9 cellular contexts compared by ENCODE assay signal in the genomic region with DNA sequence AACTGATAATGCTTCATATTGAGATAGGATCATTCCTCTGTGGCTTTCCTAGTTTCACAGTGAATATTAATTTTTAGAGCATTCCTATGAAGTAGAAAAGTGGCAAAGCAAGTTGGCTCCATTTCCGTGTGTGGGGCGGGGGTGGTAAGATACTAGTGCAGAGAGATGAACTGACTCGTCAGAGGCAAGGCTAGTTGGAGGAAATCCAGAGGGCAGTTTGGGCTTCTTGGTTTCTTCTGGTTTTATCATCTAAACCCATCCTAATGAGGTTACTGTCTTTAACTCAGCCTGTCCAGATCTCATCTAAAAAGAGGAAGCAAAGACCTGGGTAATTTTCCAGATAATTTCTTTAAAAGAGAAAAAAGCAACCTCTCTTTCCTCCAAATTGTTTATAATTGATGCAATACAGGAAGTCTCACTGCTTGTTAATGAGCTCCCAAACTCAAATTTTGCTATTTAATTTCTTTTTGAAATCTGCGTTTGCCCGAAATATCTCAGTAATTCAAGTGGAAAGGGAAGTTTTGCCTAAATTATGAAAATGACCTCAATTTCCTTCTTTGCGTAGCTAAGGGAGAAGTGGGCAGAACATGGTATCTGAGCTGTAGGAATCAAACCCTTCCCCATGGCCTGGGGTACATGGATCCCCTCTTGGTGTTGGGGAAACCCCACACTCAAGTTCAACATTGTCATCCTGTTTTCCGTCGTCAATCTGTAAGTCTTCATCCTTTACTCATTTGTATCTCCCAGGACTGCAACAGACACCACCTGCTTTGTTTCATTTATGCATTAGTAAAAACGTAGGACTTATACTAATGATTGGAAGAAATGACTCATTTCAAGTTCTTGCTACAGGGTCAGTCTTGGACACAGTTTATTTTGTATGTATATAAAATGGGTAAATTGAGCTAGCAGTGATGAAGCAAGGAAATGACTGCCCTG.
DNase-seq lines count a peak whose midpoint lies in the region; ATAC-seq and TF ChIP-seq lines count a peak whose summit lies in the region.
"Had no signal": no experiment of that assay in that cellular context is flagged by ENCODE, and none has a peak within 500 bp of the region (broad histone marks: within the 10 kb centered on the region; RNA-seq: fewer than 3 reads in every experiment).

No MANE protein-coding gene starts in this region.

- H3K27ac Mint-ChIP-seq in activated CD8-positive, alpha-beta T cell treated with anti-CD3 and anti-CD28 coated beads, Interleukin-2, amount 10 ng/mL, durations not matched to agents 7 days and 5 days, result no peak overlapping the region

- ATAC-seq in GM19351 (IDR thresholded peaks at IDR 0.05; ENCODE audit: unreplicated experiment), result no peak
- no peak for ATAC-seq in activated CD8-positive, alpha-beta T cell treated with anti-CD3 and anti-CD28 coated beads, Interleukin-2, amount 10 ng/mL, durations not matched to agents 7 days and 5 days

- TF ChIP-seq POLR2A in NB4 (IDR thresholded peaks at IDR 0.05; ENCODE audit: extremely low read depth, insufficient read length), result no peak

- no peak for TF ChIP-seq CTCF in NB4 (IDR thresholded peaks at IDR 0.05; ENCODE audit: low read depth, low read length)
- TF ChIP-seq CTCF in mammary epithelial cell (conservative IDR thresholded peaks at IDR 0.05 in 1 of 2, IDR thresholded peaks at IDR 0.05 in 1 of 2; ENCODE audit: extremely low read depth in 1 of 2, insufficient read depth in 1 of 2, low read depth in 1 of 2, low read length in 2 of 2), result no peak
- no peak for TF ChIP-seq CTCF in neutrophil (IDR thresholded peaks at IDR 0.05)

- peak overlapping the region; percentile 25 for H3K4me3 ChIP-seq in NB4 (ENCODE audit: low read depth, low read length)
- peak overlapping the region in 2 of 3 experiments; percentile 8 to 15 for H3K4me3 ChIP-seq in mammary epithelial cell (replicated peaks in 1 of 3; ENCODE audit: insufficient read depth in 1 of 3, low read depth in 2 of 3, low read length in 3 of 3)
- H3K4me3 ChIP-seq in neutrophil (ENCODE audit: low read depth in 1 of 2, low read length in 1 of 2), result peak overlapping the region; percentile 2 to 21
- H3K4me3 ChIP-seq: ascending aorta had no signal

- 46% methylated on average over 9 of the region's 9 CpGs for WGBS in mammary epithelial cell (ENCODE audit: low coverage, missing lambda C conversion rate)

- peaks cover 5% of the 10 kb centered on the region for H3K27me3 Mint-ChIP-seq in activated CD8-positive, alpha-beta T cell treated with anti-CD3 and anti-CD28 coated beads, Interleukin-2, amount 10 ng/mL, durations not matched to agents 7 days and 5 days (ENCODE audit: low read depth)

- CTCF ChIA-PET in mammary epithelial cell (lab: Charles Lee; ENCODE audit: low non-redundant PET), result no interaction called here
- CTCF ChIA-PET in activated CD8-positive, alpha-beta T cell treated with anti-CD3 and anti-CD28 coated beads, Interleukin-2, amount 10 ng/mL, durations not matched to agents 7 days and 5 days (lab: Charles Lee), result no interaction called here

- H3K9ac ChIP-seq in mammary epithelial cell (ENCODE audit: insufficient read depth, low read length), result peak overlapping the region; percentile 40

- H3K27me3 ChIP-seq in mammary epithelial cell (ENCODE audit: insufficient read depth, low read length) (no peaks in the 10 kb centered on the region), neutrophil (no peaks in the 10 kb centered on the region)
- H3K27me3 ChIP-seq: ascending aorta had no signal

- no peaks in the 10 kb centered on the region for H3K9me3 Mint-ChIP-seq in activated CD8-positive, alpha-beta T cell treated with anti-CD3 and anti-CD28 coated beads, Interleukin-2, amount 10 ng/mL, durations not matched to agents 7 days and 5 days (ENCODE audit: insufficient read depth)

- intact Hi-C loops in mammary epithelial cell (cut with micrococcal nuclease) (loop anchor here (1.0 to 5.0 kb wide), 5 partner anchors 15 to 218 kb away; no protein-coding TSS in a partner anchor), posterior vena cava (cut with DNase I) (loop anchor here in 1 of 2 donors (10.0 kb wide), 2 partner anchors 80 to 90 kb away; partner anchors contain the start of gene KLF7)

- H3K4me1 ChIP-seq in mammary epithelial cell (ENCODE audit: insufficient read depth, low read length), result peaks cover 90% of the 10 kb centered on the region
- H3K4me1 ChIP-seq in neutrophil (ENCODE audit: control insufficient read depth in 1 of 2, insufficient read depth in 1 of 2, low read depth in 1 of 2, low read length in 1 of 2), result peaks cover 41 to 44% of the 10 kb centered on the region in 2 experiments

- in situ Hi-C loops in mammary epithelial cell (cut with MboI; ENCODE audit: low sequenced_read_pairs in 2 of 2), result no loop called here

- H3K36me3 ChIP-seq in mammary epithelial cell (ENCODE audit: insufficient read depth, low read length) (no peaks in the 10 kb centered on the region), neutrophil (no peaks in the 10 kb centered on the region)
- H3K36me3 ChIP-seq: ascending aorta had no signal

- no peaks in the 10 kb centered on the region for H3K9me3 ChIP-seq in mammary epithelial cell (replicated peaks; ENCODE audit: insufficient read depth, low read length)
- H3K9me3 ChIP-seq in neutrophil, result no peaks in the 10 kb centered on the region
- H3K9me3 ChIP-seq: ascending aorta had no signal

- H3K4me1 Mint-ChIP-seq in activated CD8-positive, alpha-beta T cell treated with anti-CD3 and anti-CD28 coated beads, Interleukin-2, amount 10 ng/mL, durations not matched to agents 7 days and 5 days (ENCODE audit: low read depth), result no peaks in the 10 kb centered on the region

- DNase-seq in EH (ENCODE audit: low read depth), result peak; percentile 87
- peak; percentile 77 for DNase-seq in NB4 (ENCODE audit: low read depth)
- peak; percentile 54 for DNase-seq in mammary epithelial cell
- DNase-seq in posterior vena cava (ENCODE audit: low spot score), result no peak
- no peak for DNase-seq in activated CD8-positive, alpha-beta T cell treated with anti-CD3 and anti-CD28 coated beads, Interleukin-2, amount 10 ng/mL, durations not matched to agents 7 days and 5 days
- no peak for DNase-seq in DMS153 treated with DMSO at 0.1 percent for 48 hours (lab: John Stamatoyannopoulos, UW; ENCODE audit: unreplicated experiment)

- H3K36me3 Mint-ChIP-seq in activated CD8-positive, alpha-beta T cell treated with anti-CD3 and anti-CD28 coated beads, Interleukin-2, amount 10 ng/mL, durations not matched to agents 7 days and 5 days (ENCODE audit: low read depth), result no peaks in the 10 kb centered on the region

- H3K79me2 ChIP-seq in mammary epithelial cell (ENCODE audit: insufficient read depth, low read length), result no peaks in the 10 kb centered on the region

- H2AFZ ChIP-seq in mammary epithelial cell (ENCODE audit: low read depth, low read length), result peak overlapping the region; percentile 46

- H3K27ac ChIP-seq in mammary epithelial cell (ENCODE audit: insufficient read depth, low read depth, low read length), result peak overlapping the region; percentile 86
- peak overlapping the region; percentile 66 for H3K27ac ChIP-seq in neutrophil
- H3K27ac ChIP-seq: ascending aorta had no signal

- H4K20me1 ChIP-seq in mammary epithelial cell (ENCODE audit: insufficient read depth, low read length), result no peaks in the 10 kb centered on the region

- H3K4me3 Mint-ChIP-seq in activated CD8-positive, alpha-beta T cell treated with anti-CD3 and anti-CD28 coated beads, Interleukin-2, amount 10 ng/mL, durations not matched to agents 7 days and 5 days, result no peak overlapping the region

- H3K4me2 ChIP-seq in mammary epithelial cell (ENCODE audit: insufficient read depth, low read depth, low read length), result peak overlapping the region; percentile 73

- POLR2A ChIA-PET in activated CD8-positive, alpha-beta T cell treated with anti-CD3 and anti-CD28 coated beads, Interleukin-2, amount 10 ng/mL, durations not matched to agents 7 days and 5 days (lab: Charles Lee), result no interaction called here

- no TSS peak for BruUV-seq in mammary epithelial cell (replicated peaks; lab: Mats Ljungman, UMichigan)

- dilution Hi-C loops in mammary epithelial cell (cut with HindIII; ENCODE audit: low sequenced_read_pairs), result no loop called here

Comparison
In these comparisons a context has a peak if more than half of its experiments do, and no peak if none do; other contexts are left out.
1. DNase-seq: peak in EH (single experiment), NB4 (single experiment) and mammary epithelial cell (single experiment); none in posterior vena cava (single experiment), activated CD8-positive, alpha-beta T cell treated with anti-CD3 and anti-CD28 coated beads, Interleukin-2, amount 10 ng/mL, durations not matched to agents 7 days and 5 days (single experiment) and DMS153 treated with DMSO at 0.1 percent for 48 hours (single experiment).
2. Peak in every context shown above with its lines, with median percentiles within 50 percentile points of each other: H3K4me3 ChIP-seq.